Comparison of ENCODE assay signal across 8 cellular contexts in the genomic region with DNA sequence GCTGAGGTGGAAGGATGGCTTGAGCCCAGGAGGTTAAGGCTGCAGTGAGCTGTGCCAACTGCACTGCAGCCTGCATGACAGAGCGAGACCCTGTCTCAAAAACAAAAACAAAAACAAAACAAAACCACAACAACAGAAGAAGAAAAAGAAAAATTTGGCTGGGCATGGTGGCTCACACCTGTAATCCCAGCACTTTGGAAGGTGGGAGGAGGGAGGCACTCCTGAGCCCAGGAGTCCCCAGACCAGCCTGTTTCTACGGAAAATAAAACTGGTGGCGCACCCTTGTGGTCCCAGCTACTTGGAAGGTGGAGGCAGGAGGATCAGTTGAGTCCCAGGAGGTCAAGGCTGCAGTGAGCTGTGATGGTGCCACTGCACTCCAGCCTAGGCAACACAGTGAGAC. TPM values are rescaled to one million over a fixed set of nuclear protein-coding genes. Genes with fewer than 3 reads are reported as not detected.
DNase-seq lines count a peak whose midpoint lies in the region; ATAC-seq, FAIRE-seq and TF ChIP-seq lines count a peak whose summit lies in the region.
"Not testable (repeated sequence)": the region's sequence is repeated elsewhere in the genome, so short reads cannot be mapped to it uniquely, and the experiment has no call there.

No MANE protein-coding gene starts in this region.

- not testable (repeated sequence) for H3K4me3 ChIP-seq in OCI-LY1 (ENCODE audit: low read depth, low read length, poor library complexity, severe bottlenecking); astrocyte (ENCODE audit: insufficient read depth, low read depth, low read length); epithelial cell of proximal tubule (ENCODE audit: low read depth, low read length)

- CTCF ChIA-PET in CD4-positive, alpha-beta T cell (lab: Charles Lee): interaction anchor here (0.9 to 2.1 kb wide), 3 partner anchors 15 to 300 kb away, joined by 3 to 5 read pairs (median 3); no protein-coding TSS in a partner anchor
- CTCF ChIA-PET in activated CD4-positive, alpha-beta T cell treated with anti-CD3 and anti-CD28 coated beads for 36 hours (lab: Charles Lee): interaction anchor here (0.6 to 1.7 kb wide), 4 partner anchors 15 to 76 kb away, joined by 3 to 7 read pairs (median 4); no protein-coding TSS in a partner anchor

- not testable (repeated sequence) for H3K27me3 Mint-ChIP-seq in CD4-positive, alpha-beta T cell; HFFc6 (ENCODE audit: insufficient read depth); activated CD4-positive, alpha-beta T cell treated with anti-CD3 and anti-CD28 coated beads for 36 hours; astrocyte (ENCODE audit: low read depth, unreplicated experiment); naive thymus-derived CD8-positive, alpha-beta T cell; stimulated activated naive CD8-positive, alpha-beta T cell treated with anti-CD3 and anti-CD28 coated beads, Interleukin-15, amount 100 ng/mL, for 72 hours

- not testable (repeated sequence) for H3K27ac ChIP-seq in CD4-positive, alpha-beta T cell (ENCODE audit: low read depth, low read length); OCI-LY1 (ENCODE audit: low read depth, low read length, poor library complexity, severe bottlenecking); astrocyte (ENCODE audit: low read depth, low read length)

- 0 out of 2 replicates have a peak overlapping the region, but pooled peaks have one; percentile 2 for H3K4me2 ChIP-seq in OCI-LY1 (ENCODE audit: low read length)
- H3K4me2 ChIP-seq in astrocyte (ENCODE audit: low read length): not testable (repeated sequence)

- H3K9ac ChIP-seq in OCI-LY1 (ENCODE audit: low read length); astrocyte (ENCODE audit: low read length): not testable (repeated sequence)

- peak overlapping the region; percentile 77 for H3K4me3 Mint-ChIP-seq in CD4-positive, alpha-beta T cell
- H3K4me3 Mint-ChIP-seq in HFFc6 (peak overlapping the region; percentile 56; the same call in 1 of the 2 replicates), astrocyte (ENCODE audit: unreplicated experiment) (peak overlapping the region; percentile 76)
- H3K4me3 Mint-ChIP-seq in activated CD4-positive, alpha-beta T cell treated with anti-CD3 and anti-CD28 coated beads for 36 hours: peak overlapping the region; percentile 58
- peak overlapping the region; percentile 8 to 75 (median 52) for H3K4me3 Mint-ChIP-seq in naive thymus-derived CD8-positive, alpha-beta T cell
- H3K4me3 Mint-ChIP-seq in stimulated activated naive CD8-positive, alpha-beta T cell treated with anti-CD3 and anti-CD28 coated beads, Interleukin-15, amount 100 ng/mL, for 72 hours: peak overlapping the region; percentile 67 to 80

- intact Hi-C loops in CD4-positive, alpha-beta T cell (cut with DNase I, micrococcal nuclease): loop anchor here (5.0 to 10.0 kb wide), 8 partner anchors 43 to 940 kb away; partner anchors contain the start of genes ARID3B (in 1 of the 2), C15orf39 (in 1 of the 2), CSK (in 1 of the 2) and EDC3 (in 1 of the 2)
- intact Hi-C loops in activated CD4-positive, alpha-beta T cell treated with anti-CD3 and anti-CD28 coated beads for 36 hours (cut with DNase I, micrococcal nuclease): loop anchor here (5.0 to 10.0 kb wide), 4 partner anchors 60 to 702 kb away; partner anchors contain the start of genes CSK (in 1 of the 2) and SCAMP2 (in 1 of the 2)

- H3K36me3 ChIP-seq in OCI-LY1 (ENCODE audit: insufficient read depth, low read length): peaks cover 41% of the 10 kb centered on the region
- H3K36me3 ChIP-seq in astrocyte (ENCODE audit: insufficient read depth, low read length): not testable (repeated sequence)

- not testable (repeated sequence) for H3K9me3 ChIP-seq in CD4-positive, alpha-beta T cell (ENCODE audit: control insufficient read depth, low read length); OCI-LY1 (ENCODE audit: low read length); astrocyte (ENCODE audit: insufficient read depth, low read depth, low read length)

- not testable (repeated sequence) for H3K27ac Mint-ChIP-seq in CD4-positive, alpha-beta T cell; HFFc6; astrocyte (ENCODE audit: unreplicated experiment)
- H3K27ac Mint-ChIP-seq in activated CD4-positive, alpha-beta T cell treated with anti-CD3 and anti-CD28 coated beads for 36 hours: peak overlapping the region; percentile 78
- peak overlapping the region in 4 of 10 donors; percentile 7 to 82 (median 72) for H3K27ac Mint-ChIP-seq in naive thymus-derived CD8-positive, alpha-beta T cell
- H3K27ac Mint-ChIP-seq in stimulated activated naive CD8-positive, alpha-beta T cell treated with anti-CD3 and anti-CD28 coated beads, Interleukin-15, amount 100 ng/mL, for 72 hours: peak overlapping the region in 1 of 2 donors; percentile 93

- H4K20me1 ChIP-seq in OCI-LY1 (ENCODE audit: insufficient read depth, low read length): not testable (repeated sequence)
- H4K20me1 ChIP-seq in astrocyte (ENCODE audit: insufficient read depth, low read length): peaks cover 31% of the 10 kb centered on the region

- H3K9me2 ChIP-seq in OCI-LY1 (ENCODE audit: low read depth, low read length): not testable (repeated sequence)

- FAIRE-seq in astrocyte (lab: Jason Lieb, UNC): not testable (repeated sequence)

- TF ChIP-seq CTCF in CD4-positive, alpha-beta T cell (IDR thresholded peaks at IDR 0.05); OCI-LY1 (IDR thresholded peaks at IDR 0.05; ENCODE audit: low read length); astrocyte (IDR thresholded peaks at IDR 0.05; ENCODE audit: insufficient read depth, low read depth, low read length): not testable (repeated sequence)
- TF ChIP-seq CTCF in HFFc6 (IDR thresholded peaks at IDR 0.05) (peak; percentile 15; the same call in 1 of the 2 replicates), epithelial cell of proximal tubule (conservative IDR thresholded peaks at IDR 0.05; ENCODE audit: low read depth, low read length) (peak; percentile 13)

- POLR2A ChIA-PET in CD4-positive, alpha-beta T cell (lab: Charles Lee): interaction anchor here (1.4 to 1.5 kb wide), 2 partner anchors 45 to 65 kb away, joined by 3 read pairs; partner anchors contain the start of gene MPI
- POLR2A ChIA-PET in activated CD4-positive, alpha-beta T cell treated with anti-CD3 and anti-CD28 coated beads for 36 hours (lab: Charles Lee): interaction anchor here (0.6 to 0.7 kb wide), 2 partner anchors 26 to 510 kb away, joined by 3 to 5 read pairs; no protein-coding TSS in a partner anchor
- POLR2A ChIA-PET in naive thymus-derived CD8-positive, alpha-beta T cell (lab: Charles Lee): interaction anchor here (1.7 kb wide), 1 partner anchor 34 kb away, joined by 7 read pairs; no protein-coding TSS in a partner anchor

- peaks cover 27% of the 10 kb centered on the region for H3K4me1 ChIP-seq in OCI-LY1 (ENCODE audit: insufficient read depth, low read length, severe bottlenecking)
- H3K4me1 ChIP-seq in astrocyte (ENCODE audit: insufficient read depth, low read length): not testable (repeated sequence)

- not testable (repeated sequence) for H3F3A ChIP-seq in OCI-LY1 (ENCODE audit: insufficient read depth, low read length)

- H3K36me3 Mint-ChIP-seq in CD4-positive, alpha-beta T cell (ENCODE audit: low read depth): peaks cover 26% of the 10 kb centered on the region
- not testable (repeated sequence) for H3K36me3 Mint-ChIP-seq in HFFc6 (ENCODE audit: low read depth); astrocyte (ENCODE audit: low read depth, unreplicated experiment)
- H3K36me3 Mint-ChIP-seq in activated CD4-positive, alpha-beta T cell treated with anti-CD3 and anti-CD28 coated beads for 36 hours (ENCODE audit: low read depth): peaks cover 16% of the 10 kb centered on the region
- peaks cover 0 to 27% (median 0%) of the 10 kb centered on the region in 3 donors for H3K36me3 Mint-ChIP-seq in naive thymus-derived CD8-positive, alpha-beta T cell

- H3K79me2 ChIP-seq in OCI-LY1 (ENCODE audit: insufficient read depth, low read length): peaks cover 69% of the 10 kb centered on the region
- peaks cover 68% of the 10 kb centered on the region for H3K79me2 ChIP-seq in astrocyte (ENCODE audit: insufficient read depth, low read length)

- ATAC-seq in CD4-positive, alpha-beta T cell (ENCODE audit: poor library complexity); activated CD4-positive, alpha-beta T cell treated with anti-CD3 and anti-CD28 coated beads for 36 hours; naive thymus-derived CD8-positive, alpha-beta T cell; stimulated activated naive CD8-positive, alpha-beta T cell treated with anti-CD3 and anti-CD28 coated beads, Interleukin-15, amount 100 ng/mL, for 72 hours: not testable (repeated sequence)

- DNase-seq in CD4-positive, alpha-beta T cell; HFFc6; astrocyte (ENCODE audit: low read depth); epithelial cell of proximal tubule (ENCODE audit: low read depth); naive thymus-derived CD8-positive, alpha-beta T cell; stimulated activated naive CD8-positive, alpha-beta T cell treated with anti-CD3 and anti-CD28 coated beads, Interleukin-15, amount 100 ng/mL, for 72 hours: not testable (repeated sequence)
- peak; percentile 28 for DNase-seq in activated CD4-positive, alpha-beta T cell treated with anti-CD3 and anti-CD28 coated beads for 36 hours

- not testable (repeated sequence) for H3K9me3 Mint-ChIP-seq in CD4-positive, alpha-beta T cell; HFFc6; activated CD4-positive, alpha-beta T cell treated with anti-CD3 and anti-CD28 coated beads for 36 hours (ENCODE audit: low read depth); astrocyte (ENCODE audit: unreplicated experiment); naive thymus-derived CD8-positive, alpha-beta T cell; stimulated activated naive CD8-positive, alpha-beta T cell treated with anti-CD3 and anti-CD28 coated beads, Interleukin-15, amount 100 ng/mL, for 72 hours

- H3K27me3 ChIP-seq in CD4-positive, alpha-beta T cell (ENCODE audit: control insufficient read depth, insufficient read depth, low read length); OCI-LY1 (ENCODE audit: insufficient read depth, low read length); astrocyte (ENCODE audit: insufficient read depth, low read length): not testable (repeated sequence)

- not testable (repeated sequence) for H2AFZ ChIP-seq in OCI-LY1 (ENCODE audit: low read length); astrocyte (ENCODE audit: low read depth, low read length)

- peaks cover 37% of the 10 kb centered on the region for H3K4me1 Mint-ChIP-seq in CD4-positive, alpha-beta T cell (ENCODE audit: low read depth)
- peaks cover 15% of the 10 kb centered on the region for H3K4me1 Mint-ChIP-seq in HFFc6 (ENCODE audit: low read depth)
- H3K4me1 Mint-ChIP-seq in activated CD4-positive, alpha-beta T cell treated with anti-CD3 and anti-CD28 coated beads for 36 hours: peaks cover 33% of the 10 kb centered on the region
- H3K4me1 Mint-ChIP-seq in astrocyte (ENCODE audit: low read depth, unreplicated experiment): not testable (repeated sequence)
- peaks cover 12 to 49% (median 31%) of the 10 kb centered on the region in 4 donors for H3K4me1 Mint-ChIP-seq in naive thymus-derived CD8-positive, alpha-beta T cell
- H3K4me1 Mint-ChIP-seq in stimulated activated naive CD8-positive, alpha-beta T cell treated with anti-CD3 and anti-CD28 coated beads, Interleukin-15, amount 100 ng/mL, for 72 hours: peaks cover 38% of the 10 kb centered on the region

RNA-seq across cellular contexts. Expression of gene COX5A, which starts 2.7 kb away (rescaled TPM):
- total RNA-seq in CD4-positive, alpha-beta T cell: 10 to 100 TPM; 40.7 to 44.2 TPM
- total RNA-seq in HFFc6 (2021; fragmentation: NEBNext Ultra II Directional; extraction: Animal tissue kit (Norgen Biotek cat#: 25700)): 100 to 1,000 TPM; 181 to 189 (median 186) TPM
- total RNA-seq in activated CD4-positive, alpha-beta T cell treated with anti-CD3 and anti-CD28 coated beads for 36 hours: 100 to 1,000 TPM; 313 to 319 TPM
- total RNA-seq in astrocyte (192 and 207 TPM in 2 replicates), epithelial cell of proximal tubule (123 and 219 TPM in 2 replicates)
- total RNA-seq in naive thymus-derived CD8-positive, alpha-beta T cell: 10 to 100 TPM; 60.0 to 66.0 TPM
- 100 to 1,000 TPM; 268 to 362 (median 276) TPM for polyA plus RNA-seq in naive thymus-derived CD8-positive, alpha-beta T cell

RNA-seq across cellular contexts. Expression of gene RPP25, which starts 21.4 kb away (rescaled TPM):
- total RNA-seq in CD4-positive, alpha-beta T cell: under 1 TPM; 0.14 to 0.45 TPM
- 1 to 10 TPM in 5 of 6 experiments, under 1 TPM in 1; 0.76 to 1.7 (median 1.5) TPM for total RNA-seq in HFFc6 (2021; fragmentation: NEBNext Ultra II Directional; extraction: Animal tissue kit (Norgen Biotek cat#: 25700))
- total RNA-seq in activated CD4-positive, alpha-beta T cell treated with anti-CD3 and anti-CD28 coated beads for 36 hours: 1 to 10 TPM; 5.4 to 6.2 TPM
- total RNA-seq in astrocyte (4.1 and 4.7 TPM in 2 replicates), epithelial cell of proximal tubule (6.1 and 9.0 TPM in 2 replicates)
- total RNA-seq in naive thymus-derived CD8-positive, alpha-beta T cell: 1 to 10 TPM; 3.8 to 4.1 TPM
- polyA plus RNA-seq in naive thymus-derived CD8-positive, alpha-beta T cell: 1 to 10 TPM; 2.8 to 4.3 (median 4.2) TPM

RNA-seq across cellular contexts. Expression of gene FAM219B, which starts 28.5 kb away (rescaled TPM):
- total RNA-seq in CD4-positive, alpha-beta T cell: 10 to 100 TPM; 21.5 to 26.8 TPM
- total RNA-seq in HFFc6 (2021; fragmentation: NEBNext Ultra II Directional; extraction: Animal tissue kit (Norgen Biotek cat#: 25700)): 10 to 100 TPM; 40.6 to 61.4 (median 51.8) TPM
- total RNA-seq in activated CD4-positive, alpha-beta T cell treated with anti-CD3 and anti-CD28 coated beads for 36 hours: 10 to 100 TPM; 39.3 to 49.7 TPM
- total RNA-seq in astrocyte (86.4 and 97.1 TPM in 2 replicates), epithelial cell of proximal tubule (21.5 and 36.3 TPM in 2 replicates)
- total RNA-seq in naive thymus-derived CD8-positive, alpha-beta T cell: 10 to 100 TPM; 80.2 to 91.5 TPM
- polyA plus RNA-seq in naive thymus-derived CD8-positive, alpha-beta T cell: 10 to 100 TPM; 18.8 to 22.3 (median 20.7) TPM

RNA-seq across cellular contexts. Expression of gene MPI, which starts 45.4 kb away (rescaled TPM):
- total RNA-seq in CD4-positive, alpha-beta T cell: 10 to 100 TPM; 28.9 to 30.3 TPM
- total RNA-seq in HFFc6 (2021; fragmentation: NEBNext Ultra II Directional; extraction: Animal tissue kit (Norgen Biotek cat#: 25700)): 10 to 100 TPM; 32.3 to 43.0 (median 35.4) TPM
- 10 to 100 TPM; 75.7 to 93.3 TPM for total RNA-seq in activated CD4-positive, alpha-beta T cell treated with anti-CD3 and anti-CD28 coated beads for 36 hours
- total RNA-seq in astrocyte (25.9 and 29.2 TPM in 2 replicates), epithelial cell of proximal tubule (64.2 and 66.1 TPM in 2 replicates)
- 10 to 100 TPM; 74.3 to 77.4 TPM for total RNA-seq in naive thymus-derived CD8-positive, alpha-beta T cell
- 10 to 100 TPM; 80.5 to 85.6 (median 85.3) TPM for polyA plus RNA-seq in naive thymus-derived CD8-positive, alpha-beta T cell
